31 cellular contexts compared by ENCODE assay signal in genomic region chr2:225462945-225463344, GRCh38.
A peak's percentile ranks its signal among the peaks of the same experiment; 100 is the strongest.
DNase-seq lines count a peak whose midpoint lies in the region; TF ChIP-seq lines count a peak whose summit lies in the region.
"Had no signal": no experiment of that assay in that cellular context is flagged by ENCODE, and none has a peak within 500 bp of the region (broad histone marks: within the 10 kb centered on the region; RNA-seq: fewer than 3 reads in every experiment).

No MANE protein-coding gene starts in this region.

- H3K36me3 Mint-ChIP-seq in Calu3 (ENCODE audit: insufficient read depth, unreplicated experiment): peaks cover 15% of the 10 kb centered on the region
- H3K36me3 Mint-ChIP-seq: brain; stimulated activated naive B cell treated with anti-CD40 and anti-IgM and Interleukin-4, amounts not matched to agents 10 μg/mL and 1 μg/mL and 100 μg/mL, for 72 hours had no signal

- H3K27me3 Mint-ChIP-seq in Calu3 (ENCODE audit: unreplicated experiment): no peaks in the 10 kb centered on the region
- H3K27me3 Mint-ChIP-seq: brain had no signal

- H3K4me1 Mint-ChIP-seq in Calu3 (ENCODE audit: low read depth, unreplicated experiment): peaks cover 45% of the 10 kb centered on the region

- peak; percentile 26 for TF ChIP-seq CTCF in Calu3 (IDR thresholded peaks at IDR 0.05; ENCODE audit: unreplicated experiment)
- no peak for TF ChIP-seq CTCF in fibroblast of the aortic adventitia (IDR thresholded peaks at IDR 0.05; ENCODE audit: insufficient read depth, low read length)
- TF ChIP-seq CTCF in GM10266 (IDR thresholded peaks at IDR 0.05; ENCODE audit: control insufficient read depth, insufficient read depth, low read depth, missing control alignments): no peak

- H3K4me3 Mint-ChIP-seq in Calu3 (ENCODE audit: low read depth, unreplicated experiment): no peak overlapping the region
- H3K4me3 Mint-ChIP-seq: activated CD4-positive, alpha-beta T cell treated with anti-CD3 and anti-CD28 coated beads, Interleukin-2, amount 10 ng/mL, durations not matched to agents 7 days and 5 days; brain; GM23338; neural crest cell; stimulated activated naive B cell treated with anti-CD40 and anti-IgM and Interleukin-4, amounts not matched to agents 10 μg/mL and 1 μg/mL and 100 μg/mL, for 72 hours had no signal

- intact Hi-C loops in Calu3 (cut with micrococcal nuclease; ENCODE audit: unreplicated experiment): loop anchor here (10.0 kb wide), 1 partner anchor 182 kb away; no protein-coding TSS in a partner anchor

- BruUV-seq in Calu3 (replicated peaks; lab: Mats Ljungman, UMichigan): no TSS peak

- H3K4me3 ChIP-seq in fibroblast of the aortic adventitia (ENCODE audit: low read depth, low read length): no peak overlapping the region
- H3K4me3 ChIP-seq: adrenal gland, GM23338, Peyer's patch, sigmoid colon, testis, uterus had no signal

- H3K27ac Mint-ChIP-seq in Calu3 (ENCODE audit: unreplicated experiment): peak overlapping the region; percentile 88
- H3K27ac Mint-ChIP-seq: activated CD4-positive, alpha-beta T cell treated with anti-CD3 and anti-CD28 coated beads, Interleukin-2, amount 10 ng/mL, durations not matched to agents 7 days and 5 days; GM23338; stimulated activated naive B cell treated with anti-CD40 and anti-IgM and Interleukin-4, amounts not matched to agents 10 μg/mL and 1 μg/mL and 100 μg/mL, for 72 hours had no signal

- DNase-seq in Calu3 (no peak), LoVo (ENCODE audit: low spot score) (peak; percentile 52), SW480 (ENCODE audit: low spot score) (peak; percentile 74), fibroblast of the aortic adventitia (ENCODE audit: low read depth) (peak; percentile 27), GM10266 (ENCODE audit: extremely low spot score) (no peak), cerebellar nuclear complex (lab: John Stamatoyannopoulos, UW) (no peak), NCI-H1694 treated with DMSO at 0.1 percent for 48 hours (lab: John Stamatoyannopoulos, UW) (no peak)
- DNase-seq in activated CD4-positive, CD25-positive, alpha-beta regulatory T cell treated with anti-CD3 and anti-CD28 coated beads, Interleukin-2, amount 50 U/mL, for 72 hours: no peak
- DNase-seq: activated CD4-positive, alpha-beta T cell treated with anti-CD3 and anti-CD28 coated beads, Interleukin-2, amount 10 ng/mL, durations not matched to agents 7 days and 5 days; activated T-cell treated with anti-CD3 and anti-CD28 coated beads, Interleukin-2, amount 50 U/mL, for 48 hours; adrenal gland; C1 segment of cervical spinal cord; effector memory CD8-positive, alpha-beta T cell; left cardiac atrium; NCI-H1105 treated with DMSO at 0.1 percent for 48 hours; NCI-H2029; NCI-H345; NK-92 treated with Interleukin-12 subunit alpha and Interleukin-12 subunit beta, amount 100 ng/mL, for 24 hours; Peyer's patch; posterior cingulate gyrus; SIG-M5; sigmoid colon; stimulated activated CD4-positive, alpha-beta T cell treated with anti-CD3 and anti-CD28 coated beads, Interleukin-4, amount 100 ng/mL, for 4 hours; stimulated activated naive B cell treated with anti-CD40 and anti-IgM and Interleukin-4, amounts not matched to agents 10 μg/mL and 1 μg/mL and 100 μg/mL, for 72 hours; T-helper 9 cell; testis; uterus; WERI-Rb-1 had no signal

- H3K9me3 Mint-ChIP-seq in Calu3 (ENCODE audit: low read depth, unreplicated experiment): peaks cover under 1% of the 10 kb centered on the region
- H3K9me3 Mint-ChIP-seq: brain; effector memory CD8-positive, alpha-beta T cell; neural crest cell; stimulated activated naive B cell treated with anti-CD40 and anti-IgM and Interleukin-4, amounts not matched to agents 10 μg/mL and 1 μg/mL and 100 μg/mL, for 72 hours had no signal

- CTCF ChIA-PET in Calu3 (lab: Charles Lee): interaction anchor here (1.0 kb wide), 2 partner anchors 9 to 177 kb away, joined by 3 to 4 read pairs; no protein-coding TSS in a partner anchor

Comparison
In these comparisons a context has a peak if more than half of its experiments do, and no peak if none do; other contexts are left out.
1. DNase-seq: peak in LoVo (single experiment), SW480 (single experiment) and fibroblast of the aortic adventitia (single experiment); none in Calu3 (single experiment), activated CD4-positive, CD25-positive, alpha-beta regulatory T cell treated with anti-CD3 and anti-CD28 coated beads, Interleukin-2, amount 50 U/mL, for 72 hours (single experiment), GM10266 (single experiment), cerebellar nuclear complex (0 of 2) and NCI-H1694 treated with DMSO at 0.1 percent for 48 hours (single experiment).